8 cellular contexts compared by ENCODE assay signal in the genomic region with DNA sequence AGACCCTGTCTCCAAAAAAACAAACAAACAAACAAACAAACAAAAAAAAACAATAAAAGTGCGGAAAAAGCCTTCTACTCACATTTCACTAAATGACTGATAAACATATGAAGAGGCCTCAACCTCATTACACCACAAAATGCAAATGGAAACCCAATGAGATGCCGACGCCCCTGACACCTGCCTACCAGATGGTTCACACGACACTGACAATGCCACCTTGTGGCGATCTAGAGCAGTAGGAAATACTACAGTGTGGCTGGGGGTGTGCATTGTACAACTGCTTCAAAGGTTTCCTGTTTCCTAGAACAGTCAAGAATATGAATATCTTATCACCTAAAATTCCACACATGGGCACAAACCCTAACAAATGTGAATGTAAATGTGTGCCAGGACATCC. TPM values are rescaled to one million over a fixed set of nuclear protein-coding genes. Genes with fewer than 3 reads are reported as not detected.
DNase-seq lines count a peak whose midpoint lies in the region; ATAC-seq and TF ChIP-seq lines count a peak whose summit lies in the region.

No MANE protein-coding gene starts in this region.

- no peak overlapping the region for H3K4me2 ChIP-seq in osteoblast (ENCODE audit: insufficient read depth, low read length)

- H3K4me3 Mint-ChIP-seq in stimulated activated naive B cell treated with anti-CD40 and anti-IgM and Interleukin-4, amounts not matched to agents 10 μg/mL and 1 μg/mL and 100 μg/mL, for 72 hours, result no peak overlapping the region

- peaks cover 2 to 12% of the 10 kb centered on the region in 2 donors for H3K36me3 Mint-ChIP-seq in stimulated activated naive B cell treated with anti-CD40 and anti-IgM and Interleukin-4, amounts not matched to agents 10 μg/mL and 1 μg/mL and 100 μg/mL, for 72 hours

- TF ChIP-seq CTCF in LNCAP (IDR thresholded peaks at IDR 0.05), result peak; percentile 33; the same call in 1 of the 2 replicates
- peak; percentile 22 for TF ChIP-seq CTCF in fibroblast of mammary gland (conservative IDR thresholded peaks at IDR 0.05; ENCODE audit: control insufficient read depth, insufficient read depth, low read depth, low read length)
- no peak for TF ChIP-seq CTCF in osteoblast (IDR thresholded peaks at IDR 0.05; ENCODE audit: extremely low read depth, low read depth, low read length)

- no peak overlapping the region for H3K27ac Mint-ChIP-seq in stimulated activated naive B cell treated with anti-CD40 and anti-IgM and Interleukin-4, amounts not matched to agents 10 μg/mL and 1 μg/mL and 100 μg/mL, for 72 hours

- H3K36me3 ChIP-seq in osteoblast (ENCODE audit: insufficient read depth, low read length), result no peaks in the 10 kb centered on the region

- DNase-seq in NOMO-1 treated with dmso at 0.1 percent for 144 hours (lab: John Stamatoyannopoulos, UW; ENCODE audit: unreplicated experiment), result peak; percentile 3
- DNase-seq in NOMO-1 (lab: John Stamatoyannopoulos, UW; ENCODE audit: unreplicated experiment in 2 of 2), result no peak
- peak; percentile 10 for DNase-seq in T-helper 9 cell
- DNase-seq in fibroblast of mammary gland (ENCODE audit: low read depth), result peak; percentile 25
- DNase-seq in stimulated activated naive B cell treated with anti-CD40 and anti-IgM and Interleukin-4, amounts not matched to agents 10 μg/mL and 1 μg/mL and 100 μg/mL, for 72 hours, result no peak
- no peak for DNase-seq in osteoblast (ENCODE audit: insufficient read length, low spot score, missing footprints)
- no peak for DNase-seq in ecto neural progenitor cell (ENCODE audit: low spot score)

- peaks cover 12 to 24% of the 10 kb centered on the region in 2 donors for H3K27me3 Mint-ChIP-seq in stimulated activated naive B cell treated with anti-CD40 and anti-IgM and Interleukin-4, amounts not matched to agents 10 μg/mL and 1 μg/mL and 100 μg/mL, for 72 hours

- peak; percentile 92 to 95 for ATAC-seq in stimulated activated naive B cell treated with anti-CD40 and anti-IgM and Interleukin-4, amounts not matched to agents 10 μg/mL and 1 μg/mL and 100 μg/mL, for 72 hours (replicated peaks)

- H3K4me3 ChIP-seq in fibroblast of mammary gland (ENCODE audit: control insufficient read depth, low read depth, low read length), result no peak overlapping the region
- no peak overlapping the region for H3K4me3 ChIP-seq in osteoblast (ENCODE audit: insufficient read depth, low read length)

- H3K4me1 ChIP-seq in osteoblast (ENCODE audit: insufficient read depth, low read length), result no peaks in the 10 kb centered on the region

- no peaks in the 10 kb centered on the region for H3K27me3 ChIP-seq in osteoblast (ENCODE audit: insufficient read depth, low read length)

- H3K79me2 ChIP-seq in osteoblast (ENCODE audit: insufficient read depth, low read length), result peaks cover 3% of the 10 kb centered on the region

- peaks cover 2 to 4% of the 10 kb centered on the region in 2 donors for H3K9me3 Mint-ChIP-seq in stimulated activated naive B cell treated with anti-CD40 and anti-IgM and Interleukin-4, amounts not matched to agents 10 μg/mL and 1 μg/mL and 100 μg/mL, for 72 hours

- peaks cover 0 to 11% of the 10 kb centered on the region in 2 donors for H3K4me1 Mint-ChIP-seq in stimulated activated naive B cell treated with anti-CD40 and anti-IgM and Interleukin-4, amounts not matched to agents 10 μg/mL and 1 μg/mL and 100 μg/mL, for 72 hours

- no peak overlapping the region for H2AFZ ChIP-seq in osteoblast (ENCODE audit: low read length)

- no peak overlapping the region for H3K27ac ChIP-seq in osteoblast (ENCODE audit: low read depth, low read length)

- H3K9me3 ChIP-seq in osteoblast (ENCODE audit: low read depth, low read length), result no peaks in the 10 kb centered on the region

- no peaks in the 10 kb centered on the region for H4K20me1 ChIP-seq in osteoblast (ENCODE audit: insufficient read depth, low read length)

RNA-seq across cellular contexts. Expression of gene SCGB2B2, which starts 14.0 kb away (rescaled TPM):
- total RNA-seq in osteoblast, result 0.29 and 0.36 TPM in 2 replicates

RNA-seq across cellular contexts. Expression of gene ZNF302, which starts 14.6 kb away (rescaled TPM):
- 19.2 and 19.4 TPM in 2 replicates for total RNA-seq in osteoblast

Comparison
In these comparisons a context has a peak if more than half of its experiments do, and no peak if none do; other contexts are left out.
1. DNase-seq: peak in NOMO-1 treated with dmso at 0.1 percent for 144 hours (single experiment), T-helper 9 cell (single experiment) and fibroblast of mammary gland (single experiment); none in NOMO-1 (0 of 2), stimulated activated naive B cell treated with anti-CD40 and anti-IgM and Interleukin-4, amounts not matched to agents 10 μg/mL and 1 μg/mL and 100 μg/mL, for 72 hours (single experiment), osteoblast (single experiment) and ecto neural progenitor cell (single experiment).